In genomic region chr2:144140896-144141295, GRCh38 we compare ENCODE assay signal across 24 cellular contexts.
"Had no signal": no experiment of that assay in that cellular context is flagged by ENCODE, and none has a peak within 500 bp of the region (broad histone marks: within the 10 kb centered on the region; RNA-seq: fewer than 3 reads in every experiment).

No MANE protein-coding gene starts in this region.

- H3K27me3 Mint-ChIP-seq: activated CD4-positive, alpha-beta T cell treated with anti-CD3 and anti-CD28 coated beads, Interleukin-2, amount 10 ng/mL, durations not matched to agents 24 days and 14 days; activated CD8-positive, alpha-beta T cell treated with anti-CD3 and anti-CD28 coated beads for 36 hours; activated naive CD8-positive, alpha-beta T cell; brain; progenitor cell of endocrine pancreas; stimulated activated memory B cell treated with anti-CD40 and anti-IgM and Interleukin-4, amounts not matched to agents 10 μg/mL and 1 μg/mL and 100 μg/mL, for 72 hours; stimulated activated naive CD8-positive, alpha-beta T cell treated with anti-CD3 and anti-CD28 coated beads, Interleukin-15, amount 100 ng/mL, for 72 hours had no signal

- H3K4me3 Mint-ChIP-seq: activated CD4-positive, alpha-beta T cell treated with anti-CD3 and anti-CD28 coated beads, Interleukin-2, amount 10 ng/mL, durations not matched to agents 24 days and 14 days; activated CD8-positive, alpha-beta T cell treated with anti-CD3 and anti-CD28 coated beads for 36 hours; activated naive CD8-positive, alpha-beta T cell; activated T-cell treated with anti-CD3 and anti-CD28 coated beads, Interleukin-2, amount 50 U/mL, for 4 hours; brain; endodermal cell; nephron progenitor cell; stimulated activated memory B cell treated with anti-CD40 and anti-IgM and Interleukin-4, amounts not matched to agents 10 μg/mL and 1 μg/mL and 100 μg/mL, for 72 hours; stimulated activated naive CD8-positive, alpha-beta T cell treated with anti-CD3 and anti-CD28 coated beads, Interleukin-15, amount 100 ng/mL, for 72 hours; type B pancreatic cell had no signal

- H3K27ac Mint-ChIP-seq: activated CD4-positive, alpha-beta T cell treated with anti-CD3 and anti-CD28 coated beads, Interleukin-2, amount 10 ng/mL, durations not matched to agents 24 days and 14 days; activated CD8-positive, alpha-beta T cell treated with anti-CD3 and anti-CD28 coated beads for 36 hours; activated naive CD8-positive, alpha-beta T cell; activated T-helper 2 cell treated with anti-CD3 and anti-CD28 coated beads, Interferon-gamma antibody, Interleukin-2, Interleukin-4, amounts not matched to agents 10 μg/mL and 5 μg/mL and 100 μg/mL, durations not matched to agents 14 hours and 24 hours and 36 hours; endodermal cell; nephron progenitor cell; progenitor cell of endocrine pancreas; stimulated activated memory B cell treated with anti-CD40 and anti-IgM and Interleukin-4, amounts not matched to agents 10 μg/mL and 1 μg/mL and 100 μg/mL, for 72 hours; stimulated activated naive CD8-positive, alpha-beta T cell treated with anti-CD3 and anti-CD28 coated beads, Interleukin-15, amount 100 ng/mL, for 72 hours; type B pancreatic cell had no signal

- DNase-seq: activated CD4-positive, alpha-beta T cell treated with anti-CD3 and anti-CD28 coated beads, Interleukin-2, amount 10 ng/mL, durations not matched to agents 24 days and 14 days; activated CD8-positive, alpha-beta T cell treated with anti-CD3 and anti-CD28 coated beads for 36 hours; activated T-cell treated with anti-CD3 and anti-CD28 coated beads, Interleukin-2, amount 50 U/mL, for 4 hours; aorta; cortex of kidney; endodermal cell; kidney glomerular epithelial cell; left ventricle myocardium inferior; mesendoderm; nephron progenitor cell; ovary; small intestine; stimulated activated CD4-positive, alpha-beta T cell treated with anti-CD3 and anti-CD28 coated beads, Interleukin-4, amount 100 ng/mL, for 4 hours; stimulated activated CD8-positive, alpha-beta memory T cell treated with anti-CD3 and anti-CD28 coated beads, Interleukin-4, amount 100 ng/mL, for 48 hours; stimulated activated naive CD8-positive, alpha-beta T cell treated with anti-CD3 and anti-CD28 coated beads, Interleukin-15, amount 100 ng/mL, for 72 hours; substantia nigra; T-helper 9 cell; WERI-Rb-1 had no signal

- H3K9me3 Mint-ChIP-seq: activated CD4-positive, alpha-beta T cell treated with anti-CD3 and anti-CD28 coated beads, Interleukin-2, amount 10 ng/mL, durations not matched to agents 24 days and 14 days; activated CD8-positive, alpha-beta T cell treated with anti-CD3 and anti-CD28 coated beads for 36 hours; activated T-cell treated with anti-CD3 and anti-CD28 coated beads, Interleukin-2, amount 50 U/mL, for 4 hours; activated T-helper 2 cell treated with anti-CD3 and anti-CD28 coated beads, Interferon-gamma antibody, Interleukin-2, Interleukin-4, amounts not matched to agents 10 μg/mL and 5 μg/mL and 100 μg/mL, durations not matched to agents 14 hours and 24 hours and 36 hours; brain; endodermal cell; nephron progenitor cell; stimulated activated memory B cell treated with anti-CD40 and anti-IgM and Interleukin-4, amounts not matched to agents 10 μg/mL and 1 μg/mL and 100 μg/mL, for 72 hours; stimulated activated naive CD8-positive, alpha-beta T cell treated with anti-CD3 and anti-CD28 coated beads, Interleukin-15, amount 100 ng/mL, for 72 hours; type B pancreatic cell had no signal

- H3K4me1 Mint-ChIP-seq: activated CD4-positive, alpha-beta T cell treated with anti-CD3 and anti-CD28 coated beads, Interleukin-2, amount 10 ng/mL, durations not matched to agents 24 days and 14 days; stimulated activated naive CD8-positive, alpha-beta T cell treated with anti-CD3 and anti-CD28 coated beads, Interleukin-15, amount 100 ng/mL, for 72 hours had no signal
